ENCODE assay signal across 1 cellular context in the genomic region with DNA sequence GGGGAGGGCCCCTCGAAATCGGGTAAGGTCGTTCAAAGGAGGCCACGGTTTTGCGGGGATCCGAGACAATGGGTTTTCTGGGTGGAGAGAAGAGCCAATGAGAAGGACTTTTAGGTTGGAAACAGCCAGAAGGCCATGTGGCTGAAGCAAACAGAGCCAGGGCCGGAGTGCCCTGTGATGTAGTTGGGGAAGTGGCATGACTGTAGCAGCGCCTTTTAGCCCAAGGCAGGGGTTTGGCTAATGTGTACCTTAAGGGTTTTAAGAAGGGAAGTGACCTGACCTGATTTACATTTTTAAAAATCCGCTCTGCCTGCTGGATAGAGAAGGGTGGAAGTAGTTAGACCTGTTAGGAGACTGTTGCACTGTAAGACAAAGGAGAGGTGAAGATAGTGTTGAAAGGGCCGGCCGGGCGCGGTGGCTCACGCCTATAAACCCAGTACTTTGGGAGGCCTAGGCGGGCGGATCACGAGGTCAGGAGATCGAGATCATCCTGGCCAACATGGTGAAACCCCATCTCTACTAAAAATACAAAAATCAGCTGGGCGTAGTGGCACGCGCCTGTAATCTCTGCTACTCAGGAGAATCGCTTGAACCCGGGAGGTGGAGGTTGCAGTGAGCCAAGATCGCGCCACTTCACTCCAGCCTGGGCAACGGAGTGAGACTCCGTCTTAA.
TF ChIP-seq lines count a peak whose summit lies in the region.

No MANE protein-coding gene starts in this region.

TF ChIP-seq in HEK293, 187 proteins besides CTCF, POLR2A, EP300 and RAD21 (continued from another document):
- TF ChIP-seq ZNF341 (tag by site-specific recombination; IDR thresholded peaks at IDR 0.05; ENCODE audit: low read depth) (peak; percentile 40), KLF1 (tag by site-specific recombination; IDR thresholded peaks at IDR 0.05) (peak; percentile 70), MYNN (tag by site-specific recombination; IDR thresholded peaks at IDR 0.05; ENCODE audit: borderline replicate concordance) (no peak), ZNF2 (tag by site-specific recombination; IDR thresholded peaks at IDR 0.05) (no peak), ZNF747 (tag by site-specific recombination; IDR thresholded peaks at IDR 0.05) (no peak), ZNF626 (tag by site-specific recombination; IDR thresholded peaks at IDR 0.05) (no peak), KLF8 (tag by site-specific recombination; IDR thresholded peaks at IDR 0.05) (no peak), ZNF311 (tag by site-specific recombination; IDR thresholded peaks at IDR 0.05; ENCODE audit: borderline replicate concordance) (no peak), ZNF768 (tag by site-specific recombination; IDR thresholded peaks at IDR 0.05) (no peak), ZNF621 (tag by site-specific recombination; IDR thresholded peaks at IDR 0.05) (no peak), ZNF529 (tag by site-specific recombination; IDR thresholded peaks at IDR 0.05; ENCODE audit: insufficient replicate concordance) (no peak), ZNF530 (tag by site-specific recombination; IDR thresholded peaks at IDR 0.05; ENCODE audit: low read depth) (no peak)
- TF ChIP-seq, protein P1, sequence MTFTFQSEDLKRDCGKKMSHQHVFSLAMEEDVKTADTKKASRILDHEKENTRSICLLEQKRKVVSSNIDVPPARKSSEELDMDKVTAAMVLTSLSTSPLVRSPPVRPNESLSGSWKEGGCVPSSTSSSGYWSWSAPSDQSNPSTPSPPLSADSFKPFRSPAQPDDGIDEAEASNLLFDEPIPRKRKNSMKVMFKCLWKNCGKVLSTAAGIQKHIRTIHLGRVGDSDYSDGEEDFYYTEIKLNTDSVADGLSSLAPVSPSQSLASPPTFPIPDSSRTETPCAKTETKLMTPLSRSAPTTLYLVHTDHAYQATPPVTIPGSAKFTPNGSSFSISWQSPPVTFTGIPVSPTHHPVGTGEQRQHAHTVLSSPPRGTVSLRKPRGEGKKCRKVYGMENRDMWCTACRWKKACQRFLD (tag by site-specific recombination; IDR thresholded peaks at IDR 0.05), result no peak
- TF ChIP-seq, protein P2, sequence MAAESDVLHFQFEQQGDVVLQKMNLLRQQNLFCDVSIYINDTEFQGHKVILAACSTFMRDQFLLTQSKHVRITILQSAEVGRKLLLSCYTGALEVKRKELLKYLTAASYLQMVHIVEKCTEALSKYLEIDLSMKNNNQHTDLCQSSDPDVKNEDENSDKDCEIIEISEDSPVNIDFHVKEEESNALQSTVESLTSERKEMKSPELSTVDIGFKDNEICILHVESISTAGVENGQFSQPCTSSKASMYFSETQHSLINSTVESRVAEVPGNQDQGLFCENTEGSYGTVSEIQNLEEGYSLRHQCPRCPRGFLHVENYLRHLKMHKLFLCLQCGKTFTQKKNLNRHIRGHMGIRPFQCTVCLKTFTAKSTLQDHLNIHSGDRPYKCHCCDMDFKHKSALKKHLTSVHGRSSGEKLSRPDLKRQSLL (tag by site-specific recombination; IDR thresholded peaks at IDR 0.05), result no peak
- TF ChIP-seq, protein P3, sequence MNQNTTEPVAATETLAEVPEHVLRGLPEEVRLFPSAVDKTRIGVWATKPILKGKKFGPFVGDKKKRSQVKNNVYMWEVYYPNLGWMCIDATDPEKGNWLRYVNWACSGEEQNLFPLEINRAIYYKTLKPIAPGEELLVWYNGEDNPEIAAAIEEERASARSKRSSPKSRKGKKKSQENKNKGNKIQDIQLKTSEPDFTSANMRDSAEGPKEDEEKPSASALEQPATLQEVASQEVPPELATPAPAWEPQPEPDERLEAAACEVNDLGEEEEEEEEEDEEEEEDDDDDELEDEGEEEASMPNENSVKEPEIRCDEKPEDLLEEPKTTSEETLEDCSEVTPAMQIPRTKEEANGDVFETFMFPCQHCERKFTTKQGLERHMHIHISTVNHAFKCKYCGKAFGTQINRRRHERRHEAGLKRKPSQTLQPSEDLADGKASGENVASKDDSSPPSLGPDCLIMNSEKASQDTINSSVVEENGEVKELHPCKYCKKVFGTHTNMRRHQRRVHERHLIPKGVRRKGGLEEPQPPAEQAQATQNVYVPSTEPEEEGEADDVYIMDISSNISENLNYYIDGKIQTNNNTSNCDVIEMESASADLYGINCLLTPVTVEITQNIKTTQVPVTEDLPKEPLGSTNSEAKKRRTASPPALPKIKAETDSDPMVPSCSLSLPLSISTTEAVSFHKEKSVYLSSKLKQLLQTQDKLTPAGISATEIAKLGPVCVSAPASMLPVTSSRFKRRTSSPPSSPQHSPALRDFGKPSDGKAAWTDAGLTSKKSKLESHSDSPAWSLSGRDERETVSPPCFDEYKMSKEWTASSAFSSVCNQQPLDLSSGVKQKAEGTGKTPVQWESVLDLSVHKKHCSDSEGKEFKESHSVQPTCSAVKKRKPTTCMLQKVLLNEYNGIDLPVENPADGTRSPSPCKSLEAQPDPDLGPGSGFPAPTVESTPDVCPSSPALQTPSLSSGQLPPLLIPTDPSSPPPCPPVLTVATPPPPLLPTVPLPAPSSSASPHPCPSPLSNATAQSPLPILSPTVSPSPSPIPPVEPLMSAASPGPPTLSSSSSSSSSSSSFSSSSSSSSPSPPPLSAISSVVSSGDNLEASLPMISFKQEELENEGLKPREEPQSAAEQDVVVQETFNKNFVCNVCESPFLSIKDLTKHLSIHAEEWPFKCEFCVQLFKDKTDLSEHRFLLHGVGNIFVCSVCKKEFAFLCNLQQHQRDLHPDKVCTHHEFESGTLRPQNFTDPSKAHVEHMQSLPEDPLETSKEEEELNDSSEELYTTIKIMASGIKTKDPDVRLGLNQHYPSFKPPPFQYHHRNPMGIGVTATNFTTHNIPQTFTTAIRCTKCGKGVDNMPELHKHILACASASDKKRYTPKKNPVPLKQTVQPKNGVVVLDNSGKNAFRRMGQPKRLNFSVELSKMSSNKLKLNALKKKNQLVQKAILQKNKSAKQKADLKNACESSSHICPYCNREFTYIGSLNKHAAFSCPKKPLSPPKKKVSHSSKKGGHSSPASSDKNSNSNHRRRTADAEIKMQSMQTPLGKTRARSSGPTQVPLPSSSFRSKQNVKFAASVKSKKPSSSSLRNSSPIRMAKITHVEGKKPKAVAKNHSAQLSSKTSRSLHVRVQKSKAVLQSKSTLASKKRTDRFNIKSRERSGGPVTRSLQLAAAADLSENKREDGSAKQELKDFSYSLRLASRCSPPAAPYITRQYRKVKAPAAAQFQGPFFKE (tag by site-specific recombination; IDR thresholded peaks at IDR 0.05; ENCODE audit: borderline replicate concordance), result no peak
